8 cellular contexts compared by ENCODE assay signal in the genomic region with DNA sequence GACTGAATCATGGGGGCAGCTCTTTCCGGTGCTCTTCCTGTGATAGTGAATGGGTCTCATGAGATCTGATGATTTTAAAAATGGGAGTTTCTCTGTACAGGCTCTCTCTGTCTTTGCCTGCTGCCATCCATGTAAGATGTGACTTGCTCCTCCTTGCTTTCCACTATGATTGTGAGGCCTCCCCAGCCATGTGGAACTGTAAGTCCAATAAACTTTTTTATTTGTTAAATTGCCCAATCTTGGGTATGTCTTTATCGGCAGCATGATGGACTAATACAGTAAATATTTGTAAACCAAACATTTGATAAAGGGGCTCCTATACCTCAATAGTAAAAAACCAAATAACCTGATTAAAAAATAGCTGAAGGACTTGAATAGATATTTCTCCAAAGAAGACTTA.
"Had no signal": no experiment of that assay in that cellular context is flagged by ENCODE, and none has a peak within 500 bp of the region (broad histone marks: within the 10 kb centered on the region; RNA-seq: fewer than 3 reads in every experiment).

No MANE protein-coding gene starts in this region.

- H3K4me1 Mint-ChIP-seq: GM23338 had no signal

- ATAC-seq: GM23338 had no signal

- H2AFZ ChIP-seq: GM23338 had no signal

- FAIRE-seq: H1, H54, HTR-8/SVneo had no signal

- H3K27ac Mint-ChIP-seq: GM23338, H9, IgD-negative memory B cell had no signal

- DNase-seq: H9, HCEC 1CT, KBM-7 had no signal

- H3K4me3 Mint-ChIP-seq: GM23338, H9, IgD-negative memory B cell had no signal

- H3K4me2 ChIP-seq: GM23338 had no signal

- H3K4me3 ChIP-seq: GM23338 had no signal
